In the genomic region with DNA sequence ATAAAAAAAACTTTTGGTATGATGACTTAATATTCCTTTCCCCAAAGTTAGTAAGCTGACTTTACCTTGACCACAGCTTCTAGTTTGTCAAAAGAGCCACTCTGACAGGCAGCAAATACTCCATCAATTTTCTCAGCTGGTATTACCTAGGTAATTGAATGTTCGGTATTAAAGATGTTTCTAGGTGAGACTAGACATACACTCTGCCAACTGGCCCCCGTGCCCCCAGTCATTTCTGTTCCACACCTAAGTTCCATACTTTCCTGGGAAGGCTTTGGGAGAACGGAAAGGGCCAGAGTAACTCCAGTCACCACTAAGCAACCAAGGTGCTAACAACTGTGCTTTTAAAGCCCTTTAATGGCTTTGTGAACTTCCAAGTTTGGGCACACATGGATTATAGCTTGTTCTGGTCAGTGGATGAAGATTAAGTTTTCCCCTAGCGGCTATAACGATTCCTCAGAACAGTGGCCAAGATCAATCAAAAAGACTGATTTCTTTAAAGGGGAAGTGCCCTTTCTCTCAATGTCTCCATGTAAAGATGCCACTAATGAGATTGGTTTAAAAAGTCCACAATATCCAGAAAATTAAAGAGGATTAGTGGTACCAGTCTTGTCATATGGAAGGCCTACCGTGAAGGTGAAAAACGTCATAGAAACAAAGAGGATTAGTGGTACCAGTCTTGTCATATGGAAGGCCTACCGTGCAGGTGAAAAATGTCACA, we compare ENCODE assay signal across 9 cellular contexts. TPM values are rescaled to one million over a fixed set of nuclear protein-coding genes. Genes with fewer than 3 reads are reported as not detected.
DNase-seq lines count a peak whose midpoint lies in the region; ATAC-seq, FAIRE-seq and TF ChIP-seq lines count a peak whose summit lies in the region.
"Had no signal": no experiment of that assay in that cellular context is flagged by ENCODE, and none has a peak within 500 bp of the region (broad histone marks: within the 10 kb centered on the region; RNA-seq: fewer than 3 reads in every experiment).

No MANE protein-coding gene starts in this region.

- CTCF ChIA-PET in MCF 10A (lab: Yijun Ruan, JAX) = interaction anchor here (0.9 to 3.2 kb wide), 5 partner anchors 8 to 211 kb away, joined by 3 to 15 read pairs (median 4); no protein-coding TSS in a partner anchor

- DNase-seq in MCF 10A (ENCODE audit: unreplicated experiment) = peak; percentile 73
- DNase-seq in breast epithelium (ENCODE audit: low spot score in 2 of 2) = no peak
- DNase-seq in RCC 7860 (ENCODE audit: low spot score) = peak; percentile 54
- peak; percentile 24 for DNase-seq in stimulated activated CD4-positive, alpha-beta T cell treated with anti-CD3 and anti-CD28 coated beads, Interleukin-4, amount 100 ng/mL, for 24 hours
- no peak for DNase-seq in CD1c-positive myeloid dendritic cell (ENCODE audit: extremely low spot score)
- no peak for DNase-seq in pons (ENCODE audit: low spot score)

- POLR2A ChIA-PET in MCF 10A (lab: Yijun Ruan, JAX) = interaction anchor here (0.6 to 4.3 kb wide), 13 partner anchors 10 to 840 kb away, joined by 3 to 28 read pairs (median 4); a partner anchor contains a TSS

- 89 to 95% methylated on average over 7 to 8 of the region's 8 CpGs for WGBS in ectodermal cell, 2 experiments

- intact Hi-C loops in MCF 10A (cut with micrococcal nuclease) (no loop called here), breast epithelium (cut with DNase I; ENCODE audit: low total_unique reads) (no loop called here)

- H3K36me3 ChIP-seq in breast epithelium (peaks cover 15% of the 10 kb centered on the region), ectodermal cell (ENCODE audit: control insufficient read depth, insufficient read depth, low read length) (peaks cover 65% of the 10 kb centered on the region)

- no peak overlapping the region for H3K4me3 Mint-ChIP-seq in MCF 10A (ENCODE audit: unreplicated experiment)

- ATAC-seq in HG02885 (IDR thresholded peaks at IDR 0.05; ENCODE audit: poor library complexity, unreplicated experiment) = no peak

- H3K9me3 ChIP-seq in breast epithelium = no peaks in the 10 kb centered on the region
- no peaks in the 10 kb centered on the region for H3K9me3 ChIP-seq in ectodermal cell (ENCODE audit: control insufficient read depth, low read length)

- H3K4me3 ChIP-seq in breast epithelium (no peak overlapping the region), ectodermal cell (ENCODE audit: insufficient read depth, low read depth, low read length) (no peak overlapping the region)

- BruUV-seq in MCF 10A (replicated peaks; lab: Mats Ljungman, UMichigan) = no TSS peak

- peak overlapping the region; percentile 70 for H3K27ac Mint-ChIP-seq in MCF 10A (ENCODE audit: low read depth, unreplicated experiment)

- H3K9me3 Mint-ChIP-seq in MCF 10A (ENCODE audit: unreplicated experiment) = no peaks in the 10 kb centered on the region

- H3K4me1 ChIP-seq in breast epithelium (peaks cover 4 to 10% of the 10 kb centered on the region in 2 donors), ectodermal cell (ENCODE audit: control insufficient read depth, insufficient read depth, low read length) (peaks cover 6% of the 10 kb centered on the region)

- H3K4me1 Mint-ChIP-seq in MCF 10A (ENCODE audit: insufficient read depth, unreplicated experiment) = peaks cover 42% of the 10 kb centered on the region

- H3K27me3 Mint-ChIP-seq in MCF 10A (ENCODE audit: insufficient read depth, unreplicated experiment) = no peaks in the 10 kb centered on the region

- H3K27ac ChIP-seq in breast epithelium (no peak overlapping the region), ectodermal cell (ENCODE audit: insufficient read depth, low read depth, low read length, poor library complexity, severe bottlenecking) (peak overlapping the region; percentile 61)

- TF ChIP-seq CTCF in MCF 10A (IDR thresholded peaks at IDR 0.05; ENCODE audit: unreplicated experiment) (no peak), breast epithelium (IDR thresholded peaks at IDR 0.05) (no peak)

- H3K27me3 ChIP-seq in breast epithelium (no peaks in the 10 kb centered on the region), ectodermal cell (ENCODE audit: control insufficient read depth, insufficient read depth, low read length, poor library complexity, severe bottlenecking) (no peaks in the 10 kb centered on the region)

- peaks cover 83% of the 10 kb centered on the region for H3K36me3 Mint-ChIP-seq in MCF 10A (ENCODE audit: insufficient read depth, unreplicated experiment)

- TF ChIP-seq POLR2A in breast epithelium (IDR thresholded peaks at IDR 0.05) = no peak

- FAIRE-seq in RCC 7860 (lab: Jason Lieb, UNC) = peak; percentile 44

RNA-seq across cellular contexts. Expression of a gene that starts 7.0 kb away (rescaled TPM):
- total RNA-seq in MCF 10A (2022) (183 and 202 TPM in 2 replicates), breast epithelium (100 to 1,000 TPM; 264 to 592 (median 493) TPM)
- 640 TPM for polyA plus RNA-seq in ectodermal cell (2013, experiment 1 of 4)
- polyA plus RNA-seq in ectodermal cell (2013, experiment 2 of 4) = 581 TPM
- polyA plus RNA-seq in ectodermal cell (2013, experiment 3 of 4) = 572 TPM
- polyA plus RNA-seq in ectodermal cell (2013, experiment 4 of 4) = 609 TPM

RNA-seq across cellular contexts. Expression of a gene that starts 15.9 kb away (rescaled TPM):
- total RNA-seq in MCF 10A (2022) = 23.9 and 33.2 TPM in 2 replicates
- 10 to 100 TPM in 2 of 3 donors, 1 to 10 TPM in 1; 8.5 to 14.5 (median 10.8) TPM for total RNA-seq in breast epithelium
- polyA plus RNA-seq in ectodermal cell (2013, experiment 1 of 4) = 126 TPM
- 119 TPM for polyA plus RNA-seq in ectodermal cell (2013, experiment 2 of 4)
- polyA plus RNA-seq in ectodermal cell (2013, experiment 3 of 4) = 117 TPM
- polyA plus RNA-seq in ectodermal cell (2013, experiment 4 of 4) = 114 TPM

RNA-seq across cellular contexts. Expression of a gene that starts 52.1 kb away (rescaled TPM):
- total RNA-seq in MCF 10A (2022) (not detected in 2 replicates), breast epithelium (1,000 to 10,000 TPM in 1 of 3 donors, 100 to 1,000 TPM in 2; 137 to 2,151 (median 208) TPM)
- not detected for polyA plus RNA-seq in ectodermal cell (2013, experiment 1 of 4)
- not detected for polyA plus RNA-seq in ectodermal cell (2013, experiment 2 of 4)
- polyA plus RNA-seq in ectodermal cell (2013, experiment 3 of 4) = not detected
- not detected for polyA plus RNA-seq in ectodermal cell (2013, experiment 4 of 4)
- total RNA-seq: epithelial cell of proximal tubule had no signal

Comparison
In these comparisons a context has a peak if more than half of its experiments do, and no peak if none do; other contexts are left out.
1. DNase-seq: peak in MCF 10A (single experiment), RCC 7860 (single experiment) and stimulated activated CD4-positive, alpha-beta T cell treated with anti-CD3 and anti-CD28 coated beads, Interleukin-4, amount 100 ng/mL, for 24 hours (single experiment); none in breast epithelium (0 of 2), CD1c-positive myeloid dendritic cell (single experiment) and pons (single experiment).
2. RNA of a gene that starts 52.1 kb away (total RNA-seq): 137 to 2,151 TPM in breast epithelium; not detected in MCF 10A; every median in the first group is over 100 times any median in the second.